In the genomic region with DNA sequence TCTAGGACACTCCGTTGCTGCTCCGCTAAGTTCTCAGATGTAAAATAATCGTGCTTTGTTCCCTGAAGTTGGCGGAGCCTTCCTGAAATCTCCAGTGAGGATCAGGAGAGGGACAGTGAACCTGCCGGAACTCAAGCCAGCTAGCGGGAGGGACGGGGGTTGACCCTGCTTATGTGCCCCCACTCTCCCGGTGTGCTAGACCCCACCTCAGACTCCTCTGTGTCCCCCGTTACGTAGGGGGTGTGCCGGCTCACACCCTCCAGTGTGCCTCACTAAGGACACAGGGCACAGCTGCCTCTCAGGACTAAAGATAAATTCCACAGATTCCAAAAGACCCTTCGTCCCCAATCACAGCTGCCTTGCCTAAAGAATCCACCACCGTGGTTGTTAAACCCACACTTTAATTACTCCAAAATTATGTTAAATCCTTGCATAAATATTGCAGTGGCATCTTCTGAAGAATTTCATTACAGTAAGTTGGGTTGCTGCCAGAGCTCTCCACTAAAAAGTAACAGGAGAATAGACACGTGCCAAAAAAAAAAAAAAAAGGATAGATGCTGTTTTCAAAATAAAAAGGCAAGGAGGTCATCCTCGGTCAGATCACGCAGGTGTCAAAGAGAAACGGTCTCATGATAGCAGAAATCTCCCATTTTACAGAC, we compare ENCODE assay signal across 22 cellular contexts.
DNase-seq lines count a peak whose midpoint lies in the region; ATAC-seq, FAIRE-seq and TF ChIP-seq lines count a peak whose summit lies in the region.
"Had no signal": no experiment of that assay in that cellular context is flagged by ENCODE, and none has a peak within 500 bp of the region (broad histone marks: within the 10 kb centered on the region; RNA-seq: fewer than 3 reads in every experiment).

No MANE protein-coding gene starts in this region.

- H3K36me3 ChIP-seq in cardiac muscle cell (no peaks in the 10 kb centered on the region), heart left ventricle (no peaks in the 10 kb centered on the region), WERI-Rb-1 (no peaks in the 10 kb centered on the region), pancreas (no peaks in the 10 kb centered on the region), mammary epithelial cell (ENCODE audit: insufficient read depth, low read length) (no peaks in the 10 kb centered on the region)
- H3K36me3 ChIP-seq: ascending aorta, MG63, neutrophil had no signal

- peaks cover 43% of the 10 kb centered on the region for H3K4me1 Mint-ChIP-seq in nephron
- H3K4me1 Mint-ChIP-seq: activated CD4-positive, alpha-beta T cell treated with anti-CD3 and anti-CD28 coated beads, Interleukin-2, amount 10 ng/mL, durations not matched to agents 24 days and 14 days had no signal

- in situ Hi-C loops in mammary epithelial cell (cut with MboI; ENCODE audit: low sequenced_read_pairs in 2 of 2): no loop called here

- CTCF ChIA-PET in mammary epithelial cell (lab: Charles Lee; ENCODE audit: low non-redundant PET): no interaction called here

- peak overlapping the region; percentile 29 for H3K4me3 ChIP-seq in cardiac muscle cell
- no peak overlapping the region for H3K4me3 ChIP-seq in heart left ventricle
- H3K4me3 ChIP-seq in WERI-Rb-1 (ENCODE audit: low read depth, low read length): peak overlapping the region; percentile 46
- no peak overlapping the region for H3K4me3 ChIP-seq in pancreas
- H3K4me3 ChIP-seq in mammary epithelial cell (replicated peaks in 1 of 3; ENCODE audit: insufficient read depth in 1 of 3, low read depth in 2 of 3, low read length in 3 of 3): no peak overlapping the region
- H3K4me3 ChIP-seq: ascending aorta, MG63 had no signal

- peaks cover 69% of the 10 kb centered on the region for H3K27me3 Mint-ChIP-seq in nephron (ENCODE audit: low read depth)

- H2AFZ ChIP-seq in mammary epithelial cell (ENCODE audit: low read depth, low read length): no peak overlapping the region

- intact Hi-C loops in heart left ventricle (cut with DNase I): no loop called here
- intact Hi-C loops in pancreas (cut with DNase I): no loop called here
- intact Hi-C loops in mammary epithelial cell (cut with micrococcal nuclease): no loop called here

- peaks cover 45% of the 10 kb centered on the region for H3K27me3 ChIP-seq in cardiac muscle cell
- peaks cover 9 to 46% (median 19%) of the 10 kb centered on the region in 9 donors for H3K27me3 ChIP-seq in heart left ventricle
- H3K27me3 ChIP-seq in WERI-Rb-1 (ENCODE audit: insufficient read depth, low read depth, severe bottlenecking): no peaks in the 10 kb centered on the region
- peaks cover 0 to 6% (median 0%) of the 10 kb centered on the region in 4 donors for H3K27me3 ChIP-seq in pancreas
- H3K27me3 ChIP-seq in mammary epithelial cell (ENCODE audit: insufficient read depth, low read length): peaks cover 2% of the 10 kb centered on the region
- H3K27me3 ChIP-seq: ascending aorta, MG63 had no signal

- no peaks in the 10 kb centered on the region for H3K79me2 ChIP-seq in mammary epithelial cell (ENCODE audit: insufficient read depth, low read length)

- H3K27ac ChIP-seq in cardiac muscle cell (no peak overlapping the region), heart left ventricle (no peak overlapping the region), WERI-Rb-1 (peak overlapping the region; percentile 78), pancreas (no peak overlapping the region), mammary epithelial cell (ENCODE audit: insufficient read depth, low read depth, low read length) (no peak overlapping the region)
- H3K27ac ChIP-seq: ascending aorta, neutrophil had no signal

- TF ChIP-seq POLR2A in heart left ventricle (IDR thresholded peaks at IDR 0.05): no peak

- H3K9me3 ChIP-seq in cardiac muscle cell (ENCODE audit: low read depth): no peaks in the 10 kb centered on the region
- no peaks in the 10 kb centered on the region for H3K9me3 ChIP-seq in heart left ventricle
- no peaks in the 10 kb centered on the region for H3K9me3 ChIP-seq in WERI-Rb-1 (ENCODE audit: severe bottlenecking)
- H3K9me3 ChIP-seq in pancreas: no peaks in the 10 kb centered on the region
- no peaks in the 10 kb centered on the region for H3K9me3 ChIP-seq in mammary epithelial cell (replicated peaks; ENCODE audit: insufficient read depth, low read length)
- H3K9me3 ChIP-seq: ascending aorta, MG63, neutrophil had no signal

- H4K20me1 ChIP-seq in mammary epithelial cell (ENCODE audit: insufficient read depth, low read length): no peaks in the 10 kb centered on the region

- peak in 1 of 2 donors; percentile 25 for DNase-seq in cardiac muscle cell (ENCODE audit: low read depth in 1 of 2, low spot score in 1 of 2)
- no peak for DNase-seq in heart left ventricle
- peak; percentile 28 for DNase-seq in WERI-Rb-1
- no peak for DNase-seq in NCI-H510A (lab: John Stamatoyannopoulos, UW)
- DNase-seq in pancreas: no peak
- DNase-seq in mammary epithelial cell: no peak
- DNase-seq: activated CD4-positive, alpha-beta T cell treated with anti-CD3 and anti-CD28 coated beads, Interleukin-2, amount 10 ng/mL, durations not matched to agents 24 days and 14 days; C1 segment of cervical spinal cord; effector CD4-positive, alpha-beta T cell; EL; MG63; NCI-H1436 treated with DMSO at 0.1 percent for 48 hours; NCI-H345; SIG-M5; trophoblast cell had no signal

- H3K4me2 ChIP-seq in mammary epithelial cell (ENCODE audit: insufficient read depth, low read depth, low read length): no peak overlapping the region

- 34 to 45% (median 38%) methylated on average over 16 to 17 of the region's 17 CpGs for WGBS in heart left ventricle, 4 donors
- WGBS in pancreas, 2 donors: 35 to 40% methylated on average over 17 of the region's 17 CpGs
- WGBS in mammary epithelial cell (ENCODE audit: low coverage, missing lambda C conversion rate): 35% methylated on average over 14 of the region's 17 CpGs

- peak overlapping the region; percentile 47 to 62 (median 59) for H3K4me3 Mint-ChIP-seq in nephron
- H3K4me3 Mint-ChIP-seq: activated CD4-positive, alpha-beta T cell treated with anti-CD3 and anti-CD28 coated beads, Interleukin-2, amount 10 ng/mL, durations not matched to agents 24 days and 14 days; activated naive CD8-positive, alpha-beta T cell had no signal

- BruUV-seq in mammary epithelial cell (replicated peaks; lab: Mats Ljungman, UMichigan): no TSS peak

- TF ChIP-seq CTCF in cardiac muscle cell (IDR thresholded peaks at IDR 0.05; ENCODE audit: low read depth, low read length) (no peak), heart left ventricle (IDR thresholded peaks at IDR 0.05) (no peak), WERI-Rb-1 (IDR thresholded peaks at IDR 0.05; ENCODE audit: low read depth, low read length) (no peak), nephron (IDR thresholded peaks at IDR 0.05; ENCODE audit: unreplicated experiment in 3 of 3) (no peak), pancreas (IDR thresholded peaks at IDR 0.05) (no peak), mammary epithelial cell (conservative IDR thresholded peaks at IDR 0.05 in 1 of 2, IDR thresholded peaks at IDR 0.05 in 1 of 2; ENCODE audit: extremely low read depth in 1 of 2, insufficient read depth in 1 of 2, low read depth in 1 of 2, low read length in 2 of 2) (no peak)

- no peaks in the 10 kb centered on the region for H3K9me3 Mint-ChIP-seq in nephron
- H3K9me3 Mint-ChIP-seq: activated CD4-positive, alpha-beta T cell treated with anti-CD3 and anti-CD28 coated beads, Interleukin-2, amount 10 ng/mL, durations not matched to agents 24 days and 14 days; activated T-helper 2 cell treated with anti-CD3 and anti-CD28 coated beads, Interferon-gamma antibody, Interleukin-2, Interleukin-4, amounts not matched to agents 10 μg/mL and 5 μg/mL and 100 μg/mL, durations not matched to agents 14 hours and 24 hours and 36 hours had no signal

- H3K4me1 ChIP-seq in cardiac muscle cell (ENCODE audit: low read depth) (peaks cover 19% of the 10 kb centered on the region), heart left ventricle (peaks cover 0 to 10% (median 0%) of the 10 kb centered on the region in 12 donors), pancreas (no peaks in the 10 kb centered on the region), mammary epithelial cell (ENCODE audit: insufficient read depth, low read length) (no peaks in the 10 kb centered on the region)
- H3K4me1 ChIP-seq: ascending aorta had no signal

- H3K9ac ChIP-seq in mammary epithelial cell (ENCODE audit: insufficient read depth, low read length): no peak overlapping the region

- no peak for FAIRE-seq in pancreas (lab: Jason Lieb, UNC)
- FAIRE-seq: frontal cortex had no signal

- no peak overlapping the region for H3K27ac Mint-ChIP-seq in nephron
- H3K27ac Mint-ChIP-seq: activated CD4-positive, alpha-beta T cell treated with anti-CD3 and anti-CD28 coated beads, Interleukin-2, amount 10 ng/mL, durations not matched to agents 24 days and 14 days; activated naive CD8-positive, alpha-beta T cell; activated T-helper 2 cell treated with anti-CD3 and anti-CD28 coated beads, Interferon-gamma antibody, Interleukin-2, Interleukin-4, amounts not matched to agents 10 μg/mL and 5 μg/mL and 100 μg/mL, durations not matched to agents 14 hours and 24 hours and 36 hours had no signal

- dilution Hi-C loops in mammary epithelial cell (cut with HindIII; ENCODE audit: low sequenced_read_pairs): no loop called here

- no peak for ATAC-seq in heart left ventricle
- ATAC-seq in pancreas: no peak
- no peak for ATAC-seq in HG02970 (IDR thresholded peaks at IDR 0.05; ENCODE audit: low FRiP score, unreplicated experiment)

- H3K36me3 Mint-ChIP-seq in nephron (ENCODE audit: low read depth): no peaks in the 10 kb centered on the region
- H3K36me3 Mint-ChIP-seq: activated naive CD8-positive, alpha-beta T cell had no signal

Comparison
In these comparisons a context has a peak if more than half of its experiments do, and no peak if none do; other contexts are left out.
1. H3K4me3 ChIP-seq: peak in cardiac muscle cell (single experiment) and WERI-Rb-1 (single experiment); none in heart left ventricle (0 of 12), pancreas (0 of 4) and mammary epithelial cell (0 of 3).